In the genomic region with DNA sequence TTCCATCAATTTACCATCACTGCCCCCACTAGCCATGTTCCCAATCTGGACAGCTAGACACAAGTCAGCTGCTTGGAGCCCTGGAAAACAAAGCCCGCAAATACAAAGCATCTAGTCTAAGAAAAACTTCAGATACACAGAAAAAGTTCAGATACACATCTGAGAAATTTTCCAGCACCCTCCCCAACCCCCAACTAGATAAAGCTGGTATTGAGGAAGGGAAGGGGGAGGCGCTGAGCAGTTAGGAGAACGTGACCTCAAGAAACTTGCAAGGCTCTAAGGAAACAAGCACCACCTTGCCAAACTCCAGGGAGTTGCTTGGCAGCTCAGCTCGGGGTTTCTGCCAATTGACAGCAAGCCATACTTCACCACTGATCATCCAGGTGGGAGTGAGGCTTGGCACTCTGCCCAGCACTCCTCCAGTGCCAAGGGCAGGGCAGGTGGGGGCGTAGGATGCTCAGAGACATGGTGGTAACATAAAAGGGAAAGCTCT, we compare ENCODE assay signal across 10 cellular contexts. TPM values are rescaled to one million over a fixed set of nuclear protein-coding genes. Genes with fewer than 3 reads are reported as not detected.
A peak's percentile ranks its signal among the peaks of the same experiment; 100 is the strongest.
DNase-seq lines count a peak whose midpoint lies in the region; ATAC-seq and TF ChIP-seq lines count a peak whose summit lies in the region.
"Had no signal": no experiment of that assay in that cellular context is flagged by ENCODE, and none has a peak within 500 bp of the region (broad histone marks: within the 10 kb centered on the region; RNA-seq: fewer than 3 reads in every experiment).

No MANE protein-coding gene starts in this region.

- peak; percentile 46 for DNase-seq in NCI-H510A treated with DMSO at 0.1 percent for 48 hours (lab: John Stamatoyannopoulos, UW)
- peak; percentile 71 for DNase-seq in epithelial cell of esophagus (ENCODE audit: low read depth)
- DNase-seq in psoas muscle = no peak
- no peak for DNase-seq in medulla oblongata (ENCODE audit: extremely low spot score)
- DNase-seq: activated naive CD4-positive, alpha-beta T cell treated with anti-CD3 and anti-CD28 coated beads for 36 hours; stimulated activated CD4-positive, alpha-beta T cell treated with anti-CD3 and anti-CD28 coated beads, Interleukin-12 subunit alpha, Interleukin-12 subunit beta, amount 100 ng/mL, for 4 hours had no signal

- TF ChIP-seq RAD21 in Ishikawa (IDR thresholded peaks at IDR 0.05; ENCODE audit: low read depth) = no peak

- H3K27me3 ChIP-seq in rectal smooth muscle tissue (ENCODE audit: control insufficient read depth, insufficient read depth, low read length) (no peaks in the 10 kb centered on the region), psoas muscle (ENCODE audit: insufficient read depth in 3 of 3, low read length in 2 of 3) (no peaks in the 10 kb centered on the region)

- WGBS in psoas muscle, 3 donors = 27 to 32% (median 30%) methylated on average over 5 of the region's 5 CpGs

- H3K27ac ChIP-seq in rectal smooth muscle tissue (ENCODE audit: low read depth, low read length) (peak overlapping the region; percentile 50), psoas muscle (no peak overlapping the region)

- TF ChIP-seq EP300 in Ishikawa (IDR thresholded peaks at IDR 0.05; ENCODE audit: borderline replicate concordance) = no peak

- no peaks in the 10 kb centered on the region for H3K9me3 ChIP-seq in psoas muscle

- intact Hi-C loops in psoas muscle (cut with DNase I) = no loop called here

- H3K4me3 ChIP-seq in epithelial cell of esophagus (ENCODE audit: low read length) = no peak overlapping the region
- H3K4me3 ChIP-seq in rectal smooth muscle tissue (ENCODE audit: low read length) = no peak overlapping the region
- no peak overlapping the region for H3K4me3 ChIP-seq in psoas muscle

- H3K9ac ChIP-seq in rectal smooth muscle tissue (ENCODE audit: low read length) = no peak overlapping the region

- peaks cover 8% of the 10 kb centered on the region for H3K4me1 ChIP-seq in rectal smooth muscle tissue (ENCODE audit: control insufficient read depth, insufficient read depth, low read length)
- H3K4me1 ChIP-seq in psoas muscle = no peaks in the 10 kb centered on the region

- ATAC-seq in GM21381 (IDR thresholded peaks at IDR 0.05; ENCODE audit: unreplicated experiment) = no peak
- ATAC-seq in psoas muscle = no peak
- no peak for ATAC-seq in GM21367 (IDR thresholded peaks at IDR 0.05; ENCODE audit: unreplicated experiment)

- H3K36me3 ChIP-seq in rectal smooth muscle tissue (ENCODE audit: control insufficient read depth, insufficient read depth, low read length) (no peaks in the 10 kb centered on the region), psoas muscle (ENCODE audit: insufficient read depth in 1 of 2, low read depth in 1 of 2) (no peaks in the 10 kb centered on the region)

- TF ChIP-seq CTCF in epithelial cell of esophagus (IDR thresholded peaks at IDR 0.05; ENCODE audit: insufficient read depth, low read depth, low read length, missing control alignments) = no peak
- TF ChIP-seq CTCF in psoas muscle (IDR thresholded peaks at IDR 0.05) = no peak

TF ChIP-seq in Ishikawa, 13 proteins besides CTCF, POLR2A, EP300 and RAD21:
- TF ChIP-seq NFIC (IDR thresholded peaks at IDR 0.05) (peak; percentile 91), YY1 (IDR thresholded peaks at IDR 0.05; ENCODE audit: low read depth) (no peak), EGR1 (IDR thresholded peaks at IDR 0.05) (peak; percentile 81), TCF12 (IDR thresholded peaks at IDR 0.05; ENCODE audit: low read depth) (peak; percentile 18; the same call in 1 of the 2 replicates), CEBPB (IDR thresholded peaks at IDR 0.05) (no peak), ZBTB7A (IDR thresholded peaks at IDR 0.05; ENCODE audit: low read depth) (no peak), TAF1 (IDR thresholded peaks at IDR 0.05; ENCODE audit: low read depth) (no peak), TEAD4 (IDR thresholded peaks at IDR 0.05) (no peak), FOXM1 (IDR thresholded peaks at IDR 0.05; ENCODE audit: borderline replicate concordance, low read depth) (no peak), CREB1 (IDR thresholded peaks at IDR 0.05; ENCODE audit: low read depth) (no peak)
- TF ChIP-seq, protein P1, sequence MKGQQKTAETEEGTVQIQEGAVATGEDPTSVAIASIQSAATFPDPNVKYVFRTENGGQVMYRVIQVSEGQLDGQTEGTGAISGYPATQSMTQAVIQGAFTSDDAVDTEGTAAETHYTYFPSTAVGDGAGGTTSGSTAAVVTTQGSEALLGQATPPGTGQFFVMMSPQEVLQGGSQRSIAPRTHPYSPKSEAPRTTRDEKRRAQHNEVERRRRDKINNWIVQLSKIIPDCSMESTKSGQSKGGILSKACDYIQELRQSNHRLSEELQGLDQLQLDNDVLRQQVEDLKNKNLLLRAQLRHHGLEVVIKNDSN (IDR thresholded peaks at IDR 0.05) = no peak
- TF ChIP-seq, protein P2, sequence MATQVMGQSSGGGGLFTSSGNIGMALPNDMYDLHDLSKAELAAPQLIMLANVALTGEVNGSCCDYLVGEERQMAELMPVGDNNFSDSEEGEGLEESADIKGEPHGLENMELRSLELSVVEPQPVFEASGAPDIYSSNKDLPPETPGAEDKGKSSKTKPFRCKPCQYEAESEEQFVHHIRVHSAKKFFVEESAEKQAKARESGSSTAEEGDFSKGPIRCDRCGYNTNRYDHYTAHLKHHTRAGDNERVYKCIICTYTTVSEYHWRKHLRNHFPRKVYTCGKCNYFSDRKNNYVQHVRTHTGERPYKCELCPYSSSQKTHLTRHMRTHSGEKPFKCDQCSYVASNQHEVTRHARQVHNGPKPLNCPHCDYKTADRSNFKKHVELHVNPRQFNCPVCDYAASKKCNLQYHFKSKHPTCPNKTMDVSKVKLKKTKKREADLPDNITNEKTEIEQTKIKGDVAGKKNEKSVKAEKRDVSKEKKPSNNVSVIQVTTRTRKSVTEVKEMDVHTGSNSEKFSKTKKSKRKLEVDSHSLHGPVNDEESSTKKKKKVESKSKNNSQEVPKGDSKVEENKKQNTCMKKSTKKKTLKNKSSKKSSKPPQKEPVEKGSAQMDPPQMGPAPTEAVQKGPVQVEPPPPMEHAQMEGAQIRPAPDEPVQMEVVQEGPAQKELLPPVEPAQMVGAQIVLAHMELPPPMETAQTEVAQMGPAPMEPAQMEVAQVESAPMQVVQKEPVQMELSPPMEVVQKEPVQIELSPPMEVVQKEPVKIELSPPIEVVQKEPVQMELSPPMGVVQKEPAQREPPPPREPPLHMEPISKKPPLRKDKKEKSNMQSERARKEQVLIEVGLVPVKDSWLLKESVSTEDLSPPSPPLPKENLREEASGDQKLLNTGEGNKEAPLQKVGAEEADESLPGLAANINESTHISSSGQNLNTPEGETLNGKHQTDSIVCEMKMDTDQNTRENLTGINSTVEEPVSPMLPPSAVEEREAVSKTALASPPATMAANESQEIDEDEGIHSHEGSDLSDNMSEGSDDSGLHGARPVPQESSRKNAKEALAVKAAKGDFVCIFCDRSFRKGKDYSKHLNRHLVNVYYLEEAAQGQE (IDR thresholded peaks at IDR 0.05; ENCODE audit: low read depth) = no peak
- TF ChIP-seq, protein P3, sequence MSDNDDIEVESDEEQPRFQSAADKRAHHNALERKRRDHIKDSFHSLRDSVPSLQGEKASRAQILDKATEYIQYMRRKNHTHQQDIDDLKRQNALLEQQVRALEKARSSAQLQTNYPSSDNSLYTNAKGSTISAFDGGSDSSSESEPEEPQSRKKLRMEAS (IDR thresholded peaks at IDR 0.05) = no peak

RNA-seq across cellular contexts. Expression of a gene that starts 5.1 kb away (rescaled TPM):
- 10 to 100 TPM; 57.8 to 79.0 (median 63.0) TPM for total RNA-seq in psoas muscle
- 100 to 1,000 TPM in 2 of 3 donors, 10 to 100 TPM in 1; 85.8 to 172 (median 149) TPM for polyA plus RNA-seq in psoas muscle

RNA-seq across cellular contexts. Expression of a gene that starts 42.5 kb away (rescaled TPM):
- 10 to 100 TPM; 11.5 to 14.6 (median 13.8) TPM for total RNA-seq in psoas muscle
- 10 to 100 TPM in 2 of 3 donors, 1 to 10 TPM in 1; 5.0 to 22.9 (median 19.3) TPM for polyA plus RNA-seq in psoas muscle

RNA-seq across cellular contexts. Expression of a gene that starts 49.4 kb away (rescaled TPM):
- 1 to 10 TPM; 1.4 to 5.2 (median 3.2) TPM for total RNA-seq in psoas muscle
- 1 to 10 TPM; 1.4 to 6.0 (median 1.9) TPM for polyA plus RNA-seq in psoas muscle

Comparison
In these comparisons a context has a peak if more than half of its experiments do, and no peak if none do; other contexts are left out.
1. DNase-seq: peak in NCI-H510A treated with DMSO at 0.1 percent for 48 hours (single experiment) and epithelial cell of esophagus (single experiment); none in psoas muscle (0 of 2) and medulla oblongata (single experiment).